ENCODE assay signal across 9 cellular contexts in the genomic region with DNA sequence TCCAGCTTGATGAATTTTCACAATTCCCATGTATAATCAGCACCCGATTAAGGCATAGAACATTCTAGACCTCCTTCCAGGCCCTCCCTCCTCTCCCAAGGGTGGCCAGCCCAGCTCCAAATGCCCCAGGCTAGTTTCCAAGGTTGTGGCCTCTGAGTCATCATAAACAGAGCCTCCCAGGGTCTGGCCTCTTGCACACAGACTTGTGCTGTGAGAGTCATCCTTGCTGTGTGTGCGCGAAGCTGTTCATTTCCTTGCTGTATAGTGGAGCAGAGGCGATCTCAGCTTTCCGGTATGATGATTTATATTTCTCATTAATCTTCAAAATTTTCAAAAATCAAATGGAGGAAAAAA. TPM values are rescaled to one million over a fixed set of nuclear protein-coding genes. Genes with fewer than 3 reads are reported as not detected.
DNase-seq lines count a peak whose midpoint lies in the region; ATAC-seq and TF ChIP-seq lines count a peak whose summit lies in the region.
"Had no signal": no experiment of that assay in that cellular context is flagged by ENCODE, and none has a peak within 500 bp of the region (broad histone marks: within the 10 kb centered on the region; RNA-seq: fewer than 3 reads in every experiment).

No MANE protein-coding gene starts in this region.

- in situ Hi-C loops in astrocyte of the spinal cord (cut with HindIII; ENCODE audit: low sequenced_read_pairs): no loop called here

- no peaks in the 10 kb centered on the region for H4K20me1 ChIP-seq in smooth muscle cell (ENCODE audit: low read depth)

- H3K9ac ChIP-seq in iPS-20b (ENCODE audit: low read depth, low read length) (peak overlapping the region; percentile 38; the same call in 1 of the 2 replicates), smooth muscle cell (ENCODE audit: low read depth) (peak overlapping the region; percentile 91)

- 7% methylated on average over 5 of the region's 5 CpGs for WGBS in smooth muscle cell (ENCODE audit: low lambda C conversion rate)

- H3K27ac ChIP-seq in iPS-20b (ENCODE audit: low read length): no peak overlapping the region
- H3K27ac ChIP-seq in smooth muscle cell (ENCODE audit: low read depth): peak overlapping the region; percentile 99

- H3K79me2 ChIP-seq in smooth muscle cell (ENCODE audit: low read depth): no peaks in the 10 kb centered on the region

- DNase-seq in HFF-Myc (ENCODE audit: extremely low read depth, low read depth) (peak; percentile 85), astrocyte of the spinal cord (ENCODE audit: low read depth, low spot score) (peak; percentile 96), smooth muscle cell (lab: John Stamatoyannopoulos, UW; ENCODE audit: unreplicated experiment) (peak; percentile 43), NCI-H1105 (lab: John Stamatoyannopoulos, UW) (no peak), T-helper 1 cell (no peak)
- no peak for DNase-seq in stimulated activated CD8-positive, alpha-beta memory T cell treated with anti-CD3 and anti-CD28 coated beads, Interleukin-4, amount 100 ng/mL, for 48 hours
- DNase-seq in stimulated activated effector memory CD8-positive, alpha-beta T cell treated with anti-CD3 and anti-CD28 coated beads, Interleukin-12 subunit alpha, Interleukin-12 subunit beta, amount 100 ng/mL, for 72 hours (ENCODE audit: low spot score in 2 of 2): no peak

- H3K4me2 ChIP-seq in smooth muscle cell: peak overlapping the region; percentile 72

- H3K4me3 ChIP-seq in HFF-Myc (replicated peaks; ENCODE audit: low read depth, low read length) (peak overlapping the region; percentile 22; the same call in 1 of the 2 replicates), astrocyte of the spinal cord (ENCODE audit: low read depth, low read length) (no peak overlapping the region), iPS-20b (ENCODE audit: low read length) (no peak overlapping the region), smooth muscle cell (no peak overlapping the region)

- H3K9me3 ChIP-seq in iPS-20b (ENCODE audit: insufficient read depth, low read depth, low read length) (no peaks in the 10 kb centered on the region), smooth muscle cell (replicated peaks; ENCODE audit: low read depth) (no peaks in the 10 kb centered on the region)

- no peak overlapping the region for H3K4me3 Mint-ChIP-seq in stimulated activated effector memory CD8-positive, alpha-beta T cell treated with anti-CD3 and anti-CD28 coated beads, Interleukin-12 subunit alpha, Interleukin-12 subunit beta, amount 100 ng/mL, for 72 hours
- H3K4me3 Mint-ChIP-seq: T-helper 1 cell treated with Interleukin-12 subunit alpha and Interleukin-12 subunit beta and Interleukin-4 antibody, amounts not matched to agents 30 μg/mL and 1 μg/mL, for 36 hours had no signal

- H3K4me1 Mint-ChIP-seq in stimulated activated effector memory CD8-positive, alpha-beta T cell treated with anti-CD3 and anti-CD28 coated beads, Interleukin-12 subunit alpha, Interleukin-12 subunit beta, amount 100 ng/mL, for 72 hours: no peaks in the 10 kb centered on the region

- peaks cover 38% of the 10 kb centered on the region for H3F3A ChIP-seq in smooth muscle cell (ENCODE audit: low read depth)

- no peak for TF ChIP-seq CTCF in HFF-Myc (IDR thresholded peaks at IDR 0.05; ENCODE audit: low read depth, low read length, missing control alignments)
- no peak for TF ChIP-seq CTCF in astrocyte of the spinal cord (IDR thresholded peaks at IDR 0.05; ENCODE audit: low read depth, low read length)
- no peak for TF ChIP-seq CTCF in smooth muscle cell (IDR thresholded peaks at IDR 0.05; ENCODE audit: borderline replicate concordance, insufficient read depth, poor library complexity, severe bottlenecking)

- H3K27me3 ChIP-seq in iPS-20b (ENCODE audit: insufficient read depth, low read length) (no peaks in the 10 kb centered on the region), smooth muscle cell (ENCODE audit: low read depth) (no peaks in the 10 kb centered on the region)

- H3K9me3 Mint-ChIP-seq in stimulated activated effector memory CD8-positive, alpha-beta T cell treated with anti-CD3 and anti-CD28 coated beads, Interleukin-12 subunit alpha, Interleukin-12 subunit beta, amount 100 ng/mL, for 72 hours: no peaks in the 10 kb centered on the region
- H3K9me3 Mint-ChIP-seq: T-helper 1 cell treated with Interleukin-12 subunit alpha and Interleukin-12 subunit beta and Interleukin-4 antibody, amounts not matched to agents 30 μg/mL and 1 μg/mL, for 36 hours had no signal

- H3K4me1 ChIP-seq in iPS-20b (ENCODE audit: insufficient read depth, low read length) (peaks cover 10% of the 10 kb centered on the region; the same call in 1 of the 2 replicates), smooth muscle cell (ENCODE audit: low read depth) (peaks cover 24% of the 10 kb centered on the region)

- H2AFZ ChIP-seq in smooth muscle cell (ENCODE audit: low read depth): no peak overlapping the region

- no peak for ATAC-seq in stimulated activated effector memory CD8-positive, alpha-beta T cell treated with anti-CD3 and anti-CD28 coated beads, Interleukin-12 subunit alpha, Interleukin-12 subunit beta, amount 100 ng/mL, for 72 hours

- no peaks in the 10 kb centered on the region for H3K36me3 Mint-ChIP-seq in stimulated activated effector memory CD8-positive, alpha-beta T cell treated with anti-CD3 and anti-CD28 coated beads, Interleukin-12 subunit alpha, Interleukin-12 subunit beta, amount 100 ng/mL, for 72 hours

- H3K36me3 ChIP-seq in iPS-20b (ENCODE audit: insufficient read depth, low read depth, low read length): no peaks in the 10 kb centered on the region
- H3K36me3 ChIP-seq in smooth muscle cell (ENCODE audit: low read depth): no peaks in the 10 kb centered on the region

- no peak overlapping the region for H3K27ac Mint-ChIP-seq in stimulated activated effector memory CD8-positive, alpha-beta T cell treated with anti-CD3 and anti-CD28 coated beads, Interleukin-12 subunit alpha, Interleukin-12 subunit beta, amount 100 ng/mL, for 72 hours
- H3K27ac Mint-ChIP-seq: T-helper 1 cell treated with Interleukin-12 subunit alpha and Interleukin-12 subunit beta and Interleukin-4 antibody, amounts not matched to agents 30 μg/mL and 1 μg/mL, for 36 hours had no signal

RNA-seq across cellular contexts. Expression of a gene that starts 20.5 kb away (rescaled TPM):
- total RNA-seq in smooth muscle cell: 2.4 and 4.9 TPM in 2 replicates
- polyA plus RNA-seq in smooth muscle cell: 2.1 and 4.3 TPM in 2 replicates

Comparison
In these comparisons a context has a peak if more than half of its experiments do, and no peak if none do; other contexts are left out.
1. DNase-seq: peak in HFF-Myc (single experiment), astrocyte of the spinal cord (single experiment) and smooth muscle cell (single experiment); none in stimulated activated CD8-positive, alpha-beta memory T cell treated with anti-CD3 and anti-CD28 coated beads, Interleukin-4, amount 100 ng/mL, for 48 hours (single experiment), stimulated activated effector memory CD8-positive, alpha-beta T cell treated with anti-CD3 and anti-CD28 coated beads, Interleukin-12 subunit alpha, Interleukin-12 subunit beta, amount 100 ng/mL, for 72 hours (0 of 2), NCI-H1105 (single experiment) and T-helper 1 cell (0 of 5).